Comparison of ENCODE assay signal across 11 cellular contexts in the genomic region with DNA sequence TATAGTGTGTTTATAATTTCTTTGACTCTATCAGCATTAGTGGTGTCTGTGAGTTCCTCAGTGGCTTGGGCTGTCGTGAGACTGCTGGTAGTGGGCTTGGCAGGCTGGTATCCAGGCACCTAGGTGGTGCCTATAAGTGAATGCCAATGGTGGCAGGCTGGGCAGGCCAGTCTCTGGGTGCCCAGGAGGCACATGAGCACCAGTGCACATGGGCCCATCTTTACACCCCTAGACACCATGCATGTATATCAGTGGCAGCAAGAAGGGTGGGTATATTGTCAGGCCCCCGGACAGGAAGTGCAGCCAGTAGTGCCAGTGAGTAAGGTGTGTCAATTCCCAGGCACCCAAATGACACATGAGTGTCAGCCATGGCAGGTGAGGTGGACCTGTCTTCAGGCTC.
"Had no signal": no experiment of that assay in that cellular context is flagged by ENCODE, and none has a peak within 500 bp of the region (broad histone marks: within the 10 kb centered on the region; RNA-seq: fewer than 3 reads in every experiment).

No MANE protein-coding gene starts in this region.

- FAIRE-seq: H1, H54 had no signal

- H3K9me3 Mint-ChIP-seq: GM23338, H9, HFFc6 had no signal

- H3K4me2 ChIP-seq: GM23338 had no signal

- H2AFZ ChIP-seq: GM23248, GM23338 had no signal

- H3K36me3 ChIP-seq: HAP-1 had no signal

- H3K4me1 ChIP-seq: HAP-1 had no signal

- H3K4me3 Mint-ChIP-seq: GM23338, H9, HFFc6 had no signal

- H3K9me3 ChIP-seq: HAP-1 had no signal

- H3K9ac ChIP-seq: GM23248 had no signal

- H3K4me3 ChIP-seq: GM23248, GM23338, HAP-1 had no signal

- H3K27ac ChIP-seq: GM23248 had no signal

- ATAC-seq: GM23338, HCT116 had no signal

- H3K27ac Mint-ChIP-seq: GM23338, H9, HFFc6 had no signal

- DNase-seq: GM23248, GOT3, H7, H9, HCEC 1CT, HFFc6 had no signal
